In genomic region chr19:46625731-46626130, GRCh38 we compare ENCODE assay signal across 12 cellular contexts. TPM values are rescaled to one million over a fixed set of nuclear protein-coding genes. Genes with fewer than 3 reads are reported as not detected.
A peak's percentile ranks its signal among the peaks of the same experiment; 100 is the strongest.
DNase-seq lines count a peak whose midpoint lies in the region; ATAC-seq, FAIRE-seq and TF ChIP-seq lines count a peak whose summit lies in the region.
"Had no signal": no experiment of that assay in that cellular context is flagged by ENCODE, and none has a peak within 500 bp of the region (broad histone marks: within the 10 kb centered on the region; RNA-seq: fewer than 3 reads in every experiment).

No MANE protein-coding gene starts in this region.

- no peaks in the 10 kb centered on the region for H3K27me3 Mint-ChIP-seq in nephron (ENCODE audit: low read depth)

- DNase-seq in Right ventricle myocardium superior: no peak
- no peak for DNase-seq in left cardiac atrium
- no peak for DNase-seq in esophagus muscularis mucosa (ENCODE audit: extremely low spot score)
- no peak for DNase-seq in vagina (ENCODE audit: extremely low spot score in 2 of 2)
- DNase-seq in small intestine: no peak
- DNase-seq: activated naive CD4-positive, alpha-beta T cell treated with Interleukin-2 at 50 U/mL for 16 hours; effector memory CD4-positive, alpha-beta T cell; NCI-H446; stimulated activated naive CD4-positive, alpha-beta T cell had no signal

- no peaks in the 10 kb centered on the region for H3K36me3 Mint-ChIP-seq in nephron (ENCODE audit: low read depth)

- TF ChIP-seq CTCF in esophagus muscularis mucosa (IDR thresholded peaks at IDR 0.05) (no peak), nephron (IDR thresholded peaks at IDR 0.05; ENCODE audit: unreplicated experiment in 3 of 3) (no peak), vagina (IDR thresholded peaks at IDR 0.05) (no peak)

- H3K27ac ChIP-seq in esophagus muscularis mucosa (replicated peaks in 1 of 4) (peak overlapping the region; percentile 71 to 85 (median 80)), vagina (peak overlapping the region; percentile 87), small intestine (ENCODE audit: low read depth in 1 of 2, low read length in 1 of 2) (peak overlapping the region in 1 of 2 donors; percentile 87)

- H3K4me3 ChIP-seq in esophagus muscularis mucosa: no peak overlapping the region
- no peak overlapping the region for H3K4me3 ChIP-seq in vagina
- no peak overlapping the region for H3K4me3 ChIP-seq in small intestine (ENCODE audit: low read depth in 1 of 2, low read length in 2 of 2)

- peaks cover 38% of the 10 kb centered on the region for H3K4me1 Mint-ChIP-seq in nephron

- peak overlapping the region; percentile 88 to 96 (median 90) for H3K27ac Mint-ChIP-seq in nephron

- H3K9me3 ChIP-seq in esophagus muscularis mucosa (no peaks in the 10 kb centered on the region), vagina (no peaks in the 10 kb centered on the region), small intestine (ENCODE audit: control insufficient read depth, low read depth) (no peaks in the 10 kb centered on the region)

- no peak overlapping the region for H3K4me3 Mint-ChIP-seq in nephron

- ATAC-seq in Right ventricle myocardium superior (ENCODE audit: poor library complexity): peak; percentile 4
- ATAC-seq in left cardiac atrium: no peak
- ATAC-seq in GM19397 (IDR thresholded peaks at IDR 0.05; ENCODE audit: unreplicated experiment): no peak
- no peak for ATAC-seq in GM21390 (IDR thresholded peaks at IDR 0.05; ENCODE audit: unreplicated experiment)

- TF ChIP-seq EP300 in esophagus muscularis mucosa (IDR thresholded peaks at IDR 0.05): no peak

- intact Hi-C loops in Right ventricle myocardium superior (cut with DNase I) (no loop called here), left cardiac atrium (cut with DNase I) (no loop called here), esophagus muscularis mucosa (cut with DNase I) (no loop called here), vagina (cut with DNase I) (loop anchor here (5.0 kb wide), 1 partner anchor 37 kb away; the partner anchor contains the start of gene DACT3)

- H3K4me1 ChIP-seq in esophagus muscularis mucosa (peaks cover 24 to 64% (median 59%) of the 10 kb centered on the region in 4 donors), vagina (peaks cover 34% of the 10 kb centered on the region), small intestine (ENCODE audit: control insufficient read depth in 2 of 2, insufficient read depth in 1 of 2, low read depth in 1 of 2, low read length in 1 of 2) (no peaks in the 10 kb centered on the region)

- H3K36me3 ChIP-seq in esophagus muscularis mucosa: no peaks in the 10 kb centered on the region
- H3K36me3 ChIP-seq in vagina: no peaks in the 10 kb centered on the region
- H3K36me3 ChIP-seq in small intestine (ENCODE audit: control insufficient read depth in 2 of 2, insufficient read depth in 2 of 2, low read length in 2 of 2): no peaks in the 10 kb centered on the region

- WGBS in esophagus muscularis mucosa: 79% methylated on average over 12 of the region's 12 CpGs
- 75 to 90% (median 85%) methylated on average over 10 to 12 of the region's 12 CpGs for WGBS in small intestine, 3 donors

- TF ChIP-seq POLR2A in esophagus muscularis mucosa (IDR thresholded peaks at IDR 0.05; ENCODE audit: low read depth) (no peak), vagina (IDR thresholded peaks at IDR 0.05) (no peak)

- H3K9me3 Mint-ChIP-seq in nephron: no peaks in the 10 kb centered on the region

- FAIRE-seq in small intestine (lab: Jason Lieb, UNC): no peak

- H3K27me3 ChIP-seq in esophagus muscularis mucosa (no peaks in the 10 kb centered on the region), vagina (no peaks in the 10 kb centered on the region), small intestine (ENCODE audit: control insufficient read depth in 2 of 2, insufficient read depth in 2 of 2, low read length in 2 of 2) (no peaks in the 10 kb centered on the region)

RNA-seq across cellular contexts. Expression of gene PTGIR, which starts 0.8 kb away (rescaled TPM):
- total RNA-seq in Right ventricle myocardium superior (2.6 TPM), left cardiac atrium (10 to 100 TPM in 1 of 2 donors, 1 to 10 TPM in 1; 5.5 to 14.8 TPM), esophagus muscularis mucosa (1 to 10 TPM; 5.9 to 9.1 (median 7.1) TPM), vagina (10.8 TPM)
- polyA plus RNA-seq in small intestine: 1 to 10 TPM in 1 of 3 donors, under 1 TPM in 1, not detected in 1; 0.45 to 3.4 TPM

RNA-seq across cellular contexts. Expression of gene GNG8, which starts 10.3 kb away (rescaled TPM):
- not detected for total RNA-seq in Right ventricle myocardium superior
- total RNA-seq in left cardiac atrium: 1 to 10 TPM in 1 of 2 donors, not detected in 1; 5.2 TPM
- not detected for total RNA-seq in esophagus muscularis mucosa
- total RNA-seq in vagina: not detected
- not detected for polyA plus RNA-seq in small intestine

RNA-seq across cellular contexts. Expression of gene CALM3, which starts 24.6 kb away (rescaled TPM):
- total RNA-seq in Right ventricle myocardium superior (326 TPM), left cardiac atrium (100 to 1,000 TPM; 229 to 241 TPM), esophagus muscularis mucosa (100 to 1,000 TPM; 114 to 155 (median 129) TPM), vagina (105 TPM)
- 100 to 1,000 TPM; 189 to 356 (median 240) TPM for polyA plus RNA-seq in small intestine

RNA-seq across cellular contexts. Expression of gene DACT3, which starts 35.3 kb away (rescaled TPM):
- 15.2 TPM for total RNA-seq in Right ventricle myocardium superior
- total RNA-seq in left cardiac atrium: 10 to 100 TPM; 15.1 to 15.4 TPM
- 100 to 1,000 TPM in 1 of 4 donors, 10 to 100 TPM in 3; 46.7 to 119 (median 65.1) TPM for total RNA-seq in esophagus muscularis mucosa
- 13.8 TPM for total RNA-seq in vagina
- polyA plus RNA-seq in small intestine: 1 to 10 TPM in 2 of 3 donors, not detected in 1; 2.2 to 5.3 TPM
